In the genomic region with DNA sequence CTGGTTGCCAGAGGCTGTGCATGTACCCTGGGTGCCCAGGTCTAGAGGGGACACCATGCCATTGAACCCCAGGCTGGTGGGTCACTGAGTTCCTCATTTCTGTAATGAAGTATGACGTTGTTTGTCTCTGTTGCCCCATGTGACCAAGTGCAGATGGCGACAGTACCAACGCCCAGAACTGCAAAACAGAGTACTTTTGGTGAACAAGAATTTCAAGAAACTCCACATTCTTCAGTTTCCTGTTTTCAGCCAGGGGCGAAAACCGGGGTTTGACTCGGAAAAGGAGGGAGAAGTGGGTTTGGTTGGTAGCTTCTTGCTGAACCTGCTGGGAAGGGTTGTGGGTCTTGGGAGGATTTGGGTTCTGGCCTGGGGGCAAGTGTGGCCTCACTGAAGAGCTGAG, we compare ENCODE assay signal across 16 cellular contexts. TPM values are rescaled to one million over a fixed set of nuclear protein-coding genes. Genes with fewer than 3 reads are reported as not detected.
DNase-seq lines count a peak whose midpoint lies in the region; ATAC-seq and TF ChIP-seq lines count a peak whose summit lies in the region.
"Had no signal": no experiment of that assay in that cellular context is flagged by ENCODE, and none has a peak within 500 bp of the region (broad histone marks: within the 10 kb centered on the region; RNA-seq: fewer than 3 reads in every experiment).

No MANE protein-coding gene starts in this region.

- H3K27ac Mint-ChIP-seq in activated naive CD8-positive, alpha-beta T cell treated with anti-CD3 and anti-CD28 coated beads, Interleukin-2, amount 10 ng/mL, durations not matched to agents 7 days and 5 days, result peak overlapping the region; percentile 36
- H3K27ac Mint-ChIP-seq in activated naive CD8-positive, alpha-beta T cell treated with anti-CD3 and anti-CD28 coated beads for 36 hours, result no peak overlapping the region
- H3K27ac Mint-ChIP-seq in endothelial cell (ENCODE audit: unreplicated experiment), result no peak overlapping the region
- H3K27ac Mint-ChIP-seq: activated B cell treated with CpG ODN at 0.5 μM for 24 hours had no signal

- ATAC-seq in activated naive CD8-positive, alpha-beta T cell treated with anti-CD3 and anti-CD28 coated beads, Interleukin-2, amount 10 ng/mL, durations not matched to agents 7 days and 5 days (ENCODE audit: low read depth), result no peak
- ATAC-seq in upper lobe of right lung, result peak; percentile 49
- ATAC-seq in HG02870 (IDR thresholded peaks at IDR 0.05; ENCODE audit: unreplicated experiment), result no peak

- H3K4me1 ChIP-seq in neutrophil (ENCODE audit: control insufficient read depth in 1 of 2, insufficient read depth in 1 of 2, low read depth in 1 of 2, low read length in 1 of 2), result peaks cover 47 to 54% of the 10 kb centered on the region in 2 experiments
- H3K4me1 ChIP-seq in upper lobe of right lung, result peaks cover 40% of the 10 kb centered on the region

- H3K27me3 ChIP-seq in neutrophil, result no peaks in the 10 kb centered on the region
- H3K27me3 ChIP-seq in upper lobe of right lung, result no peaks in the 10 kb centered on the region

- TF ChIP-seq CTCF in endothelial cell (IDR thresholded peaks at IDR 0.05; ENCODE audit: unreplicated experiment), result no peak
- TF ChIP-seq CTCF in neutrophil (IDR thresholded peaks at IDR 0.05), result no peak
- TF ChIP-seq CTCF in upper lobe of right lung (IDR thresholded peaks at IDR 0.05), result no peak

- intact Hi-C loops in upper lobe of right lung (cut with DNase I), result no loop called here

- H3K4me3 ChIP-seq in neutrophil (ENCODE audit: low read depth in 1 of 2, low read length in 1 of 2), result no peak overlapping the region
- H3K4me3 ChIP-seq in upper lobe of right lung, result no peak overlapping the region

- H3K4me3 Mint-ChIP-seq in activated naive CD8-positive, alpha-beta T cell treated with anti-CD3 and anti-CD28 coated beads, Interleukin-2, amount 10 ng/mL, durations not matched to agents 7 days and 5 days, result no peak overlapping the region
- no peak overlapping the region for H3K4me3 Mint-ChIP-seq in activated naive CD8-positive, alpha-beta T cell treated with anti-CD3 and anti-CD28 coated beads for 36 hours
- H3K4me3 Mint-ChIP-seq in endothelial cell (ENCODE audit: unreplicated experiment), result peak overlapping the region; percentile 31
- H3K4me3 Mint-ChIP-seq: activated B cell treated with CpG ODN at 0.5 μM for 24 hours had no signal

- peaks cover 8% of the 10 kb centered on the region for H3K4me1 Mint-ChIP-seq in activated naive CD8-positive, alpha-beta T cell treated with anti-CD3 and anti-CD28 coated beads, Interleukin-2, amount 10 ng/mL, durations not matched to agents 7 days and 5 days
- H3K4me1 Mint-ChIP-seq in activated naive CD8-positive, alpha-beta T cell treated with anti-CD3 and anti-CD28 coated beads for 36 hours, result no peaks in the 10 kb centered on the region
- peaks cover 9% of the 10 kb centered on the region for H3K4me1 Mint-ChIP-seq in endothelial cell (ENCODE audit: unreplicated experiment)

- peak overlapping the region; percentile 79 for H3K27ac ChIP-seq in neutrophil
- H3K27ac ChIP-seq in upper lobe of right lung, result peak overlapping the region; percentile 30

- peaks cover 5% of the 10 kb centered on the region for H3K36me3 Mint-ChIP-seq in activated naive CD8-positive, alpha-beta T cell treated with anti-CD3 and anti-CD28 coated beads, Interleukin-2, amount 10 ng/mL, durations not matched to agents 7 days and 5 days
- H3K36me3 Mint-ChIP-seq in activated naive CD8-positive, alpha-beta T cell treated with anti-CD3 and anti-CD28 coated beads for 36 hours, result no peaks in the 10 kb centered on the region
- H3K36me3 Mint-ChIP-seq in endothelial cell (ENCODE audit: low read depth, unreplicated experiment), result peaks cover 4% of the 10 kb centered on the region

- POLR2A ChIA-PET in activated naive CD8-positive, alpha-beta T cell treated with anti-CD3 and anti-CD28 coated beads, Interleukin-2, amount 10 ng/mL, durations not matched to agents 7 days and 5 days (lab: Charles Lee), result interaction anchor here (0.6 kb wide), 1 partner anchor 8 kb away, joined by 5 read pairs; no protein-coding TSS in a partner anchor

- no peaks in the 10 kb centered on the region for H3K9me3 ChIP-seq in neutrophil
- no peaks in the 10 kb centered on the region for H3K9me3 ChIP-seq in upper lobe of right lung

- H3K36me3 ChIP-seq in neutrophil, result peaks cover 12% of the 10 kb centered on the region
- peaks cover 11% of the 10 kb centered on the region for H3K36me3 ChIP-seq in upper lobe of right lung

- H3K27me3 Mint-ChIP-seq in activated naive CD8-positive, alpha-beta T cell treated with anti-CD3 and anti-CD28 coated beads, Interleukin-2, amount 10 ng/mL, durations not matched to agents 7 days and 5 days, result no peaks in the 10 kb centered on the region
- no peaks in the 10 kb centered on the region for H3K27me3 Mint-ChIP-seq in activated naive CD8-positive, alpha-beta T cell treated with anti-CD3 and anti-CD28 coated beads for 36 hours
- peaks cover 3% of the 10 kb centered on the region for H3K27me3 Mint-ChIP-seq in endothelial cell (ENCODE audit: unreplicated experiment)
- H3K27me3 Mint-ChIP-seq: activated B cell treated with CpG ODN at 0.5 μM for 24 hours had no signal

- H3K9me3 Mint-ChIP-seq in activated naive CD8-positive, alpha-beta T cell treated with anti-CD3 and anti-CD28 coated beads, Interleukin-2, amount 10 ng/mL, durations not matched to agents 7 days and 5 days, result no peaks in the 10 kb centered on the region
- H3K9me3 Mint-ChIP-seq in activated naive CD8-positive, alpha-beta T cell treated with anti-CD3 and anti-CD28 coated beads for 36 hours, result no peaks in the 10 kb centered on the region
- no peaks in the 10 kb centered on the region for H3K9me3 Mint-ChIP-seq in endothelial cell (ENCODE audit: unreplicated experiment)
- H3K9me3 Mint-ChIP-seq: activated B cell treated with CpG ODN at 0.5 μM for 24 hours had no signal

- DNase-seq in activated naive CD8-positive, alpha-beta T cell treated with anti-CD3 and anti-CD28 coated beads, Interleukin-2, amount 10 ng/mL, durations not matched to agents 7 days and 5 days, result no peak
- no peak for DNase-seq in activated naive CD8-positive, alpha-beta T cell treated with anti-CD3 and anti-CD28 coated beads for 36 hours
- no peak for DNase-seq in endothelial cell (ENCODE audit: low spot score)
- no peak for DNase-seq in upper lobe of right lung
- no peak for DNase-seq in AML-193 (lab: John Stamatoyannopoulos, UW)
- DNase-seq in NCI-H82 (lab: John Stamatoyannopoulos, UW), result no peak
- DNase-seq: 8988T; activated B cell treated with CpG ODN at 0.5 μM for 24 hours; activated T-cell treated with anti-CD3 and anti-CD28 coated beads, Interleukin-2, amount 50 U/mL, for 48 hours; mesendoderm; NCI-H1092; NCI-H446; stimulated activated CD4-positive, alpha-beta T cell treated with anti-CD3 and anti-CD28 coated beads, Interleukin-4, amount 100 ng/mL, for 4 hours had no signal

RNA-seq across cellular contexts. Expression of a gene that starts 18.2 kb away (rescaled TPM):
- not detected for total RNA-seq in activated naive CD8-positive, alpha-beta T cell treated with anti-CD3 and anti-CD28 coated beads, Interleukin-2, amount 10 ng/mL, durations not matched to agents 7 days and 5 days
- not detected for total RNA-seq in activated naive CD8-positive, alpha-beta T cell treated with anti-CD3 and anti-CD28 coated beads for 36 hours
- not detected for total RNA-seq in endothelial cell (ENCODE audit: unreplicated experiment)
- 1.9 TPM for total RNA-seq in upper lobe of right lung
- total RNA-seq: activated B cell treated with CpG ODN at 0.5 μM for 24 hours, pulmonary artery endothelial cell had no signal

RNA-seq across cellular contexts. Expression of a gene that starts 35.0 kb away (rescaled TPM):
- total RNA-seq in activated naive CD8-positive, alpha-beta T cell treated with anti-CD3 and anti-CD28 coated beads, Interleukin-2, amount 10 ng/mL, durations not matched to agents 7 days and 5 days, result 10 to 100 TPM; 11.2 to 12.6 TPM
- 1 to 10 TPM; 8.5 to 9.5 TPM for total RNA-seq in activated naive CD8-positive, alpha-beta T cell treated with anti-CD3 and anti-CD28 coated beads for 36 hours
- total RNA-seq in endothelial cell (ENCODE audit: unreplicated experiment) (10.7 TPM), upper lobe of right lung (22.1 TPM)

RNA-seq across cellular contexts. Expression of a gene that starts 50.2 kb away (rescaled TPM):
- total RNA-seq in activated naive CD8-positive, alpha-beta T cell treated with anti-CD3 and anti-CD28 coated beads, Interleukin-2, amount 10 ng/mL, durations not matched to agents 7 days and 5 days, result 1 to 10 TPM; 1.1 to 1.3 TPM
- total RNA-seq in activated naive CD8-positive, alpha-beta T cell treated with anti-CD3 and anti-CD28 coated beads for 36 hours, result 1 to 10 TPM in 1 of 2 experiments, not detected in 1; 1.2 TPM
- 1.4 TPM for total RNA-seq in endothelial cell (ENCODE audit: unreplicated experiment)
- total RNA-seq in upper lobe of right lung, result 2.5 TPM
